22 cellular contexts compared by ENCODE assay signal in the genomic region with DNA sequence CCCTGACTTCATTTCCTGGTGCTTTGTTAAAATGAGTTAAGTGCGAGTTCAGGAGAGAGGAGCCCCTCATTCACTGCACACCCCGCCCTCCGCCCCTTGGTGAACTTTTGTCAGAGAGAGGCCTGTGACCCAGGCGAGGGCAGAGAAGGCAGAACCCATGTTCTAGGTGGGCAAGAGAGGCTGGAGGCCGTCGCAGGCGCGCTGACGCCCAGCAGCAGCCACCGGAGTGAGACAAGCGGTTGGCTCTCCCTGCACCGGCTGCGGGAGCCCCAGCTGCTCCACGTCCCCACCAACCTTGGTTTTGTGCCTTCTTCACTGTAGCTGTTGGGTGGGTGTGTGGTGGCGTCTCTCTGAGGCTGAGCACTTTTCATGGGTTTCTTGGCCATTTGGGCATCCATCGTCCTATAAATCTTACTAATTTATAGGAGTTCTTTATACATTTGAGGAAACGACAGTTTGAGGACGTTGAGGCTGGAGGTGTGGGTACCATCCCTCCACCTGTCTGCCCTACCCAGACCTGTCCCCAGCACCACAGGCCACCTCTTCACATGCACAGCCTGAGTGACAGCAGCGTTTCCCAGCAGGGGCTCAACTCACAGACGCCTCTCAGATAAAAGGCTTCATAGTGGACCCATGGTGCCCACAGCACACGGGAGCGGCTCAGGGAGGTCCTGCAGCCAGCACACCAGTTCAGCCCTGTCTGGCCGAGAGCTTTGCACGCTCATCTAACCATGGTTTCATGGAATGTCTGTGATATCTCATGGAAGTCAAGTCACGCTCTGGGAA. TPM values are rescaled to one million over a fixed set of nuclear protein-coding genes. Genes with fewer than 3 reads are reported as not detected.
DNase-seq lines count a peak whose midpoint lies in the region; ATAC-seq, FAIRE-seq and TF ChIP-seq lines count a peak whose summit lies in the region.
"Had no signal": no experiment of that assay in that cellular context is flagged by ENCODE, and none has a peak within 500 bp of the region (broad histone marks: within the 10 kb centered on the region; RNA-seq: fewer than 3 reads in every experiment).

No MANE protein-coding gene starts in this region.

- POLR2A ChIA-PET in HepG2 (lab: Yijun Ruan, JAX), result no interaction called here

- TF ChIP-seq EP300 in HepG2 (IDR thresholded peaks at IDR 0.05; ENCODE audit: low read depth in 2 of 2, low read length in 2 of 2), result no peak
- TF ChIP-seq EP300 in HepG2 (CRISPR knock-in tag; IDR thresholded peaks at IDR 0.05; ENCODE audit: borderline replicate concordance), result no peak

- H3K18ac ChIP-seq in mesendoderm (ENCODE audit: low read length), result no peak overlapping the region

- H3K4me2 ChIP-seq in HepG2 (ENCODE audit: low read depth, low read length), result no peak overlapping the region
- H3K4me2 ChIP-seq in mesendoderm (ENCODE audit: low read length), result no peak overlapping the region
- H3K4me2 ChIP-seq: A549 had no signal

- no peak overlapping the region for H3K23ac ChIP-seq in mesendoderm (ENCODE audit: low read length)

- H2AK5ac ChIP-seq in mesendoderm (ENCODE audit: low read length), result no peak overlapping the region

- 59% methylated on average over 19 of the region's 25 CpGs for WGBS in right lobe of liver (ENCODE audit: insufficient coverage, low coverage, low lambda C conversion rate, missing lambda C conversion rate)
- WGBS in HepG2 (ENCODE audit: low lambda C conversion rate), result 24% methylated on average over 21 of the region's 25 CpGs
- no CpG with 5 or more reads among the region's 25 CpGs for WGBS in mesendoderm (ENCODE audit: extremely low coverage, insufficient coverage, low lambda C conversion rate)

- peaks cover 6% of the 10 kb centered on the region for H3K36me3 Mint-ChIP-seq in chondrocyte (ENCODE audit: low read depth)

- H3K4me1 Mint-ChIP-seq in chondrocyte (ENCODE audit: low read depth), result no peaks in the 10 kb centered on the region

- H2BK15ac ChIP-seq in mesendoderm (replicated peaks; ENCODE audit: low read depth), result no peak overlapping the region

- no peaks in the 10 kb centered on the region; the same call in 1 of the 2 replicates for H4K20me1 ChIP-seq in HepG2 (ENCODE audit: insufficient read depth, low read length)

- DNase-seq in right lobe of liver (peak in 2 of 3 donors; percentile 11 to 35), HepG2 (ENCODE audit: low spot score) (no peak), chondrocyte (ENCODE audit: low spot score) (peak; percentile 68), posterior vena cava (ENCODE audit: low spot score) (peak; percentile 53), SKM-1 treated with dmso at 0.1 percent for 144 hours (lab: John Stamatoyannopoulos, UW; ENCODE audit: unreplicated experiment) (no peak), mesendoderm (no peak), DMS 273 (lab: John Stamatoyannopoulos, UW; ENCODE audit: unreplicated experiment) (no peak)
- DNase-seq: CD4-positive, alpha-beta T cell; COR-L47; GM23248; KBM-7; NCI-H1092; NCI-H146; NCI-H2029; NCI-H345; NCI-H774; NK-92 treated with Interleukin-12 subunit alpha and Interleukin-12 subunit beta, amount 100 ng/mL, for 24 hours had no signal

- peaks cover 8% of the 10 kb centered on the region for H3K9me3 Mint-ChIP-seq in chondrocyte (ENCODE audit: low read depth)

- H3K79me2 ChIP-seq in HepG2 (ENCODE audit: insufficient read depth, low read length) (no peaks in the 10 kb centered on the region), mesendoderm (ENCODE audit: control insufficient read depth, insufficient read depth, low read length) (no peaks in the 10 kb centered on the region)

- no peak overlapping the region for H3K56ac ChIP-seq in mesendoderm (ENCODE audit: low read length)

- ATAC-seq in right lobe of liver, result no peak
- ATAC-seq in HepG2, result no peak
- ATAC-seq: A549 had no signal

- H3K27ac ChIP-seq in right lobe of liver, result no peak overlapping the region
- H3K27ac ChIP-seq in HepG2 (ENCODE audit: extremely low read length, insufficient read depth, low read length), result no peak overlapping the region
- no peak overlapping the region for H3K27ac ChIP-seq in mesendoderm (ENCODE audit: low read depth, low read length)
- H3K27ac ChIP-seq: A549, GM23248, HL-60, RWPE1 had no signal

- no peak overlapping the region for H2AFZ ChIP-seq in HepG2 (ENCODE audit: low read length)
- H2AFZ ChIP-seq: GM23248 had no signal

- CTCF ChIA-PET in HepG2 (lab: Yijun Ruan, JAX; ENCODE audit: low intra/inter-chr PET ratio, low total read pairs), result no interaction called here

- H3K4me3 Mint-ChIP-seq in chondrocyte (ENCODE audit: unreplicated experiment), result no peak overlapping the region
- H3K4me3 Mint-ChIP-seq: CD4-positive, alpha-beta T cell had no signal

- no peak overlapping the region for H4K8ac ChIP-seq in mesendoderm (ENCODE audit: low read depth, low read length)

- no peak overlapping the region for H3K9ac ChIP-seq in HepG2 (ENCODE audit: insufficient read depth, low read depth, low read length)
- no peak overlapping the region for H3K9ac ChIP-seq in mesendoderm (ENCODE audit: low read length)
- H3K9ac ChIP-seq: GM23248 had no signal

- H3K4me3 ChIP-seq in right lobe of liver, result no peak overlapping the region
- no peak overlapping the region for H3K4me3 ChIP-seq in HepG2 (replicated peaks in 1 of 3; ENCODE audit: insufficient read depth in 1 of 3, low read depth in 2 of 3, low read length in 3 of 3)
- H3K4me3 ChIP-seq in mesendoderm (ENCODE audit: low read length), result no peak overlapping the region
- H3K4me3 ChIP-seq: A549, GM23248, HAP-1 had no signal

- no peak overlapping the region for H2BK120ac ChIP-seq in mesendoderm (ENCODE audit: low read depth, low read length)

- TF ChIP-seq POLR2A in right lobe of liver (IDR thresholded peaks at IDR 0.05), result no peak
- TF ChIP-seq POLR2A in HepG2 (IDR thresholded peaks at IDR 0.05; ENCODE audit: insufficient read depth in 1 of 2, low read depth in 2 of 2, low read length in 2 of 2), result no peak

- no peak for TF ChIP-seq RAD21 in HepG2 (CRISPR knock-in tag; IDR thresholded peaks at IDR 0.05)

- H3K27me3 Mint-ChIP-seq in chondrocyte (ENCODE audit: low read depth), result peaks cover 41% of the 10 kb centered on the region
- H3K27me3 Mint-ChIP-seq: CD4-positive, alpha-beta T cell had no signal

- no peaks in the 10 kb centered on the region for H3K27me3 ChIP-seq in right lobe of liver
- peaks cover 23 to 72% of the 10 kb centered on the region in 2 experiments for H3K27me3 ChIP-seq in HepG2 (ENCODE audit: control insufficient read depth in 1 of 2, insufficient read depth in 2 of 2, low read length in 2 of 2)
- H3K27me3 ChIP-seq in mesendoderm (ENCODE audit: insufficient read depth, low read length, poor library complexity), result no peaks in the 10 kb centered on the region

- H3K36me3 ChIP-seq in right lobe of liver, result no peaks in the 10 kb centered on the region
- H3K36me3 ChIP-seq in HepG2 (replicated peaks in 1 of 2; ENCODE audit: control insufficient read depth in 1 of 2, insufficient read depth in 2 of 2, low read length in 2 of 2), result no peaks in the 10 kb centered on the region
- no peaks in the 10 kb centered on the region for H3K36me3 ChIP-seq in mesendoderm (ENCODE audit: control insufficient read depth, insufficient read depth, low read length)
- H3K36me3 ChIP-seq: HAP-1 had no signal

- H3K79me1 ChIP-seq in mesendoderm (ENCODE audit: low read length), result no peaks in the 10 kb centered on the region

- no TSS peak for BruUV-seq in HepG2 (replicated peaks; lab: Mats Ljungman, UMichigan)

- no peak overlapping the region for H3K4ac ChIP-seq in mesendoderm (ENCODE audit: low read depth, low read length)

- H2BK5ac ChIP-seq in mesendoderm (ENCODE audit: low read length), result no peak overlapping the region

- intact Hi-C loops in right lobe of liver (cut with DNase I), result no loop called here
- intact Hi-C loops in HepG2 (cut with micrococcal nuclease; ENCODE audit: unreplicated experiment), result no loop called here
- intact Hi-C loops in posterior vena cava (cut with DNase I), result no loop called here

- H4K5ac ChIP-seq in mesendoderm (ENCODE audit: low read length), result no peak overlapping the region

- in situ Hi-C loops in HepG2 (cut with HindIII; ENCODE audit: extremely low pct_ligation_motif_present, low pct_unique_long_range_greater_than_20kb), result no loop called here

- no peaks in the 10 kb centered on the region for H3K9me3 ChIP-seq in right lobe of liver
- H3K9me3 ChIP-seq in HepG2 (ENCODE audit: low read length), result no peaks in the 10 kb centered on the region
- H3K9me3 ChIP-seq: HAP-1 had no signal

- no peak overlapping the region for H3K27ac Mint-ChIP-seq in chondrocyte (ENCODE audit: unreplicated experiment)
- H3K27ac Mint-ChIP-seq: CD4-positive, alpha-beta T cell had no signal

- no peaks in the 10 kb centered on the region for H3K4me1 ChIP-seq in right lobe of liver
- H3K4me1 ChIP-seq in HepG2 (ENCODE audit: insufficient read depth, low read length), result no peaks in the 10 kb centered on the region
- H3K4me1 ChIP-seq in mesendoderm (ENCODE audit: control insufficient read depth, low read depth, low read length), result no peaks in the 10 kb centered on the region
- H3K4me1 ChIP-seq: HAP-1 had no signal

- TF ChIP-seq CTCF in right lobe of liver (IDR thresholded peaks at IDR 0.05) (no peak), HepG2 (CRISPR knock-in tag; IDR thresholded peaks at IDR 0.05) (no peak), chondrocyte (IDR thresholded peaks at IDR 0.05) (no peak)

- no peak for FAIRE-seq in HepG2 (lab: Jason Lieb, UNC)
- FAIRE-seq: A549 had no signal

RNA-seq across cellular contexts. Expression of a gene that starts 45.2 kb away (rescaled TPM):
- total RNA-seq in right lobe of liver, result 1 to 10 TPM; 2.5 to 9.8 (median 4.2) TPM
- not detected in 2 replicates for total RNA-seq in HepG2 (2016; rRNA removed; fragmentation: Illumina TruSeq; extraction: Trizol)
- not detected in 2 replicates for total RNA-seq in HepG2 (2016; cell fraction: cytosol; rRNA removed; fragmentation: Illumina TruSeq; extraction: Trizol; ENCODE audit: low read depth)
- not detected in 2 replicates for total RNA-seq in HepG2 (2016; cell fraction: insoluble cytoplasmic fraction; rRNA removed; fragmentation: Illumina TruSeq; extraction: Trizol)
- not detected in 2 replicates for total RNA-seq in HepG2 (2016; cell fraction: membrane; rRNA removed; fragmentation: Illumina TruSeq; extraction: Trizol)
- total RNA-seq in HepG2 (2016; cell fraction: nucleus; rRNA removed; fragmentation: Illumina TruSeq; extraction: Trizol), result not detected in 2 replicates
- polyA plus RNA-seq in HepG2 (2011; rRNA removed), result 0.05 and 0.09 TPM in 2 replicates
- 0.04 TPM in 1 of 2 replicates, not detected in the other for polyA plus RNA-seq in HepG2 (2011; cell fraction: cytosol; rRNA removed)
- not detected in 2 replicates for polyA plus RNA-seq in HepG2 (2011; cell fraction: nucleus; rRNA removed)
- polyA plus RNA-seq in HepG2 (2012), result 0.07 TPM in 1 of 2 replicates, not detected in the other
- not detected in 2 replicates for polyA plus RNA-seq in HepG2 (2016; cell fraction: cytosol; fragmentation: Illumina TruSeq; extraction: Trizol; ENCODE audit: low read depth)
- polyA plus RNA-seq in HepG2 (2016; cell fraction: insoluble cytoplasmic fraction; fragmentation: Illumina TruSeq; extraction: Trizol; ENCODE audit: low read depth), result not detected in 2 replicates
- not detected in 2 replicates for polyA plus RNA-seq in HepG2 (2016; cell fraction: membrane; fragmentation: Illumina TruSeq; extraction: Trizol; ENCODE audit: low read depth)
- polyA plus RNA-seq in HepG2 (2016; cell fraction: nucleus; fragmentation: Illumina TruSeq; extraction: Trizol; ENCODE audit: insufficient read depth, low read depth), result 0.11 TPM in 1 of 2 replicates, not detected in the other
- polyA minus RNA-seq in HepG2 (2011; rRNA and poly(A)+ RNA removed; ENCODE audit: low replicate concordance), result 0.19 and 0.60 TPM in 2 replicates
- not detected in 2 replicates for polyA minus RNA-seq in HepG2 (2011; cell fraction: cytosol; rRNA and poly(A)+ RNA removed)
- polyA minus RNA-seq in HepG2 (2011; cell fraction: nucleus; rRNA and poly(A)+ RNA removed), result not detected in 2 replicates
- total RNA-seq in chondrocyte, result 0.23 TPM in 1 of 3 replicates, not detected in the others
- 1 to 10 TPM; 4.7 to 5.1 TPM for total RNA-seq in posterior vena cava
- 0.20 TPM for polyA plus RNA-seq in mesendoderm (2013, experiment 1 of 2)
- polyA plus RNA-seq in mesendoderm (2013, experiment 2 of 2), result 0.21 TPM
- total RNA-seq: GM23248 had no signal
- polyA plus RNA-seq: BJ, GM23248 had no signal

Comparison
In these comparisons a context has a peak if more than half of its experiments do, and no peak if none do; other contexts are left out.
1. DNase-seq: peak in right lobe of liver (2 of 3), chondrocyte (single experiment) and posterior vena cava (single experiment); none in HepG2 (single experiment), SKM-1 treated with dmso at 0.1 percent for 144 hours (single experiment), mesendoderm (single experiment) and DMS 273 (single experiment).